In the genomic region with DNA sequence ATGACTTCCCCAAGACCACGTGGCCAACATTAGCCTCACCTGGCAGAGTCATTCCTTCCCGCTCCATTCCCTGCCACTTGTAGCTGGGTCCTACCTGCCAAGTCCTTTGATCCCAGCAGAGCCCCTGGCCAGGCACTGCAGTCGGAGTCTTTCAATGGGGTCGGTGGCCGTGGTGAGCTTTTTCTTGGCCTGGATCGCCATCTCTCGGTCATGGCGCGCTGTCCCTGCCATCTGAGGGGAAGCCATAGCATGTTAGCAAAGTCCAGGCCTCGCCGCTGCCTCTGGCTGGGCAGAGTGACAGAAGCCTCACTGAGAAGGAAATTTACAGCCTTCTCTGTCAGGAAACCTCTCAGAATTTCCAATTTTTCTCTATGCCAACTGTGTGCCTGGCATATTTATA, we compare ENCODE assay signal across 17 cellular contexts. TPM values are rescaled to one million over a fixed set of nuclear protein-coding genes. Genes with fewer than 3 reads are reported as not detected.
DNase-seq lines count a peak whose midpoint lies in the region; ATAC-seq and TF ChIP-seq lines count a peak whose summit lies in the region.
"Had no signal": no experiment of that assay in that cellular context is flagged by ENCODE, and none has a peak within 500 bp of the region (broad histone marks: within the 10 kb centered on the region; RNA-seq: fewer than 3 reads in every experiment).

No MANE protein-coding gene starts in this region.

- ATAC-seq in GM23338 (peak; percentile 63), SK-N-SH treated with all-trans-retinoic acid at 6 μM for 48 hours (peak; percentile 21; the same call in 1 of the 3 replicates), GM18868 (IDR thresholded peaks at IDR 0.05; ENCODE audit: unreplicated experiment) (no peak)

- H3K79me2 ChIP-seq in GM23338 (replicated peaks; ENCODE audit: insufficient read depth) = no peaks in the 10 kb centered on the region

- DNase-seq in AG04449 (ENCODE audit: low read depth, low spot score) (no peak), GM23338 (ENCODE audit: low spot score) (peak; percentile 50), iPS-NIHi7 (ENCODE audit: extremely low spot score) (peak; percentile 58), SW 1271 (lab: John Stamatoyannopoulos, UW) (no peak), uterus (no peak), GM13976 (ENCODE audit: low spot score) (no peak)
- DNase-seq: activated CD4-positive, alpha-beta memory T cell treated with anti-CD3 and anti-CD28 coated beads for 36 hours; DMS79; kidney glomerular epithelial cell; MV-4-11; NCI-H226; stimulated activated CD4-positive, alpha-beta T cell treated with anti-CD3 and anti-CD28 coated beads, Interleukin-4, amount 100 ng/mL, for 1 hour; T1000 had no signal

- H2AFZ ChIP-seq in GM23338 = no peak overlapping the region

- peaks cover 6% of the 10 kb centered on the region; the same call in 1 of the 3 replicates for H3K9me3 Mint-ChIP-seq in GM23338

- CTCF ChIA-PET in AG04449 (lab: Yijun Ruan, JAX) = interaction anchor here (1.0 to 2.2 kb wide), 4 partner anchors 110 to 300 kb away, joined by 3 to 21 read pairs (median 8); no protein-coding TSS in a partner anchor

- H3K9me3 ChIP-seq in uterus = no peaks in the 10 kb centered on the region
- H3K9me3 ChIP-seq: vagina had no signal

- H3K4me3 Mint-ChIP-seq in GM23338 = no peak overlapping the region
- H3K4me3 Mint-ChIP-seq: activated CD4-positive, alpha-beta memory T cell treated with anti-CD3 and anti-CD28 coated beads for 36 hours had no signal

- H3K9me2 ChIP-seq in GM23338 (ENCODE audit: insufficient read depth) = peaks cover 4% of the 10 kb centered on the region; the same call in 1 of the 2 replicates

- H3K4me2 ChIP-seq in GM23338 = no peak overlapping the region

- H3K4me3 ChIP-seq in AG04449 (ENCODE audit: low read depth, low read length) (no peak overlapping the region), GM23338 (no peak overlapping the region), uterus (no peak overlapping the region)
- H3K4me3 ChIP-seq: vagina had no signal

- POLR2A ChIA-PET in AG04449 (lab: Yijun Ruan, JAX) = no interaction called here

- no peak for TF ChIP-seq POLR2A in uterus (IDR thresholded peaks at IDR 0.05)

- TF ChIP-seq CTCF in AG04449 (IDR thresholded peaks at IDR 0.05; ENCODE audit: insufficient read depth, low read length, missing control alignments) (peak; percentile 36), GM23338 (conservative IDR thresholded peaks at IDR 0.05; ENCODE audit: low read depth in 2 of 2) (peak; percentile 45 to 73), uterus (IDR thresholded peaks at IDR 0.05) (no peak), GM13976 (IDR thresholded peaks at IDR 0.05; ENCODE audit: borderline replicate concordance, control extremely low read depth, extremely low read depth, insufficient read depth, missing control alignments) (no peak)

- no peaks in the 10 kb centered on the region for H3K36me3 ChIP-seq in GM23338 (ENCODE audit: insufficient read depth)
- no peaks in the 10 kb centered on the region for H3K36me3 ChIP-seq in uterus
- H3K36me3 ChIP-seq: vagina had no signal

- no peaks in the 10 kb centered on the region for H4K20me1 ChIP-seq in GM23338 (replicated peaks; ENCODE audit: insufficient read depth)

- H3K4me1 ChIP-seq in GM23338 (ENCODE audit: insufficient read depth) (no peaks in the 10 kb centered on the region), uterus (peaks cover 0 to 3% of the 10 kb centered on the region in 2 donors)

- H3K27me3 ChIP-seq in GM23338 (ENCODE audit: insufficient read depth) = peaks cover 23% of the 10 kb centered on the region
- H3K27me3 ChIP-seq in uterus = no peaks in the 10 kb centered on the region
- H3K27me3 ChIP-seq: vagina had no signal

- in situ Hi-C loops in GM13976 (cut with MboI; ENCODE audit: low sequenced_read_pairs, unreplicated experiment) = loop anchor here (10.0 kb wide), 2 partner anchors 146 to 826 kb away; no protein-coding TSS in a partner anchor

- no peak overlapping the region for H3K27ac Mint-ChIP-seq in GM23338
- H3K27ac Mint-ChIP-seq: activated CD4-positive, alpha-beta memory T cell treated with anti-CD3 and anti-CD28 coated beads for 36 hours had no signal

- peaks cover 5% of the 10 kb centered on the region; the same call in 2 of the 3 replicates for H3K4me1 Mint-ChIP-seq in GM23338

- intact Hi-C loops in uterus (cut with DNase I; ENCODE audit: low total_unique reads) = no loop called here

- H3K27ac ChIP-seq in GM23338 (ENCODE audit: low read depth) (no peak overlapping the region), uterus (no peak overlapping the region)
- H3K27ac ChIP-seq: vagina had no signal

- no peaks in the 10 kb centered on the region for H3K36me3 Mint-ChIP-seq in GM23338 (ENCODE audit: low read depth)

- H3F3A ChIP-seq in GM23338 (replicated peaks; ENCODE audit: low read depth) = no peaks in the 10 kb centered on the region

- H3K27me3 Mint-ChIP-seq in GM23338 (ENCODE audit: insufficient read depth, low read depth, poor library complexity) = peaks cover 22% of the 10 kb centered on the region
- H3K27me3 Mint-ChIP-seq: activated CD4-positive, alpha-beta memory T cell treated with anti-CD3 and anti-CD28 coated beads for 36 hours had no signal

TF ChIP-seq in GM23338, 12 proteins besides CTCF, POLR2A, EP300 and RAD21 (continues in another document):
- TF ChIP-seq ZNF331 (CRISPR knock-in tag; IDR thresholded peaks at IDR 0.05; ENCODE audit: low read depth) = no peak
- TF ChIP-seq, protein P1, sequence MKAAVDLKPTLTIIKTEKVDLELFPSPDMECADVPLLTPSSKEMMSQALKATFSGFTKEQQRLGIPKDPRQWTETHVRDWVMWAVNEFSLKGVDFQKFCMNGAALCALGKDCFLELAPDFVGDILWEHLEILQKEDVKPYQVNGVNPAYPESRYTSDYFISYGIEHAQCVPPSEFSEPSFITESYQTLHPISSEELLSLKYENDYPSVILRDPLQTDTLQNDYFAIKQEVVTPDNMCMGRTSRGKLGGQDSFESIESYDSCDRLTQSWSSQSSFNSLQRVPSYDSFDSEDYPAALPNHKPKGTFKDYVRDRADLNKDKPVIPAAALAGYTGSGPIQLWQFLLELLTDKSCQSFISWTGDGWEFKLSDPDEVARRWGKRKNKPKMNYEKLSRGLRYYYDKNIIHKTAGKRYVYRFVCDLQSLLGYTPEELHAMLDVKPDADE (IDR thresholded peaks at IDR 0.05) = no peak
- TF ChIP-seq JUNB (IDR thresholded peaks at IDR 0.05; ENCODE audit: unreplicated experiment) = no peak
- TF ChIP-seq STAT1 (IDR thresholded peaks at IDR 0.05; ENCODE audit: unreplicated experiment) = no peak
- TF ChIP-seq NANOG (IDR thresholded peaks at IDR 0.05; ENCODE audit: borderline replicate concordance) = no peak

TF ChIP-seq in SK-N-SH treated with all-trans-retinoic acid at 6 μM for 48 hours, 23 proteins besides CTCF, POLR2A, EP300 and RAD21 (continues in another document):
- no peak for TF ChIP-seq BACH2 (CRISPR knock-in tag; IDR thresholded peaks at IDR 0.05; ENCODE audit: borderline replicate concordance)
- TF ChIP-seq SNAI2 (CRISPR knock-in tag; IDR thresholded peaks at IDR 0.05) = no peak
- no peak for TF ChIP-seq ZFP3 (CRISPR knock-in tag; IDR thresholded peaks at IDR 0.05)
- TF ChIP-seq PATZ1 (CRISPR knock-in tag; IDR thresholded peaks at IDR 0.05; ENCODE audit: borderline replicate concordance) = no peak
- TF ChIP-seq, protein P2, sequence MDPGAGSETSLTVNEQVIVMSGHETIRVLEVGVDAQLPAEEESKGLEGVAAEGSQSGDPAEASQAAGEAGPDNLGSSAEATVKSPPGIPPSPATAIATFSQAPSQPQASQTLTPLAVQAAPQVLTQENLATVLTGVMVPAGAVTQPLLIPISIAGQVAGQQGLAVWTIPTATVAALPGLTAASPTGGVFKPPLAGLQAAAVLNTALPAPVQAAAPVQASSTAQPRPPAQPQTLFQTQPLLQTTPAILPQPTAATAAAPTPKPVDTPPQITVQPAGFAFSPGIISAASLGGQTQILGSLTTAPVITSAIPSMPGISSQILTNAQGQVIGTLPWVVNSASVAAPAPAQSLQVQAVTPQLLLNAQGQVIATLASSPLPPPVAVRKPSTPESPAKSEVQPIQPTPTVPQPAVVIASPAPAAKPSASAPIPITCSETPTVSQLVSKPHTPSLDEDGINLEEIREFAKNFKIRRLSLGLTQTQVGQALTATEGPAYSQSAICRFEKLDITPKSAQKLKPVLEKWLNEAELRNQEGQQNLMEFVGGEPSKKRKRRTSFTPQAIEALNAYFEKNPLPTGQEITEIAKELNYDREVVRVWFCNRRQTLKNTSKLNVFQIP (CRISPR knock-in tag; IDR thresholded peaks at IDR 0.05; ENCODE audit: borderline replicate concordance, low read depth) = no peak
- TF ChIP-seq RARB (CRISPR knock-in tag; IDR thresholded peaks at IDR 0.05) = no peak
- TF ChIP-seq ZC3H10 (CRISPR knock-in tag; IDR thresholded peaks at IDR 0.05) = no peak
- no peak for TF ChIP-seq ISL1 (CRISPR knock-in tag; IDR thresholded peaks at IDR 0.05)
- no peak for TF ChIP-seq ZFP30 (CRISPR knock-in tag; IDR thresholded peaks at IDR 0.05)
- TF ChIP-seq, protein P3, sequence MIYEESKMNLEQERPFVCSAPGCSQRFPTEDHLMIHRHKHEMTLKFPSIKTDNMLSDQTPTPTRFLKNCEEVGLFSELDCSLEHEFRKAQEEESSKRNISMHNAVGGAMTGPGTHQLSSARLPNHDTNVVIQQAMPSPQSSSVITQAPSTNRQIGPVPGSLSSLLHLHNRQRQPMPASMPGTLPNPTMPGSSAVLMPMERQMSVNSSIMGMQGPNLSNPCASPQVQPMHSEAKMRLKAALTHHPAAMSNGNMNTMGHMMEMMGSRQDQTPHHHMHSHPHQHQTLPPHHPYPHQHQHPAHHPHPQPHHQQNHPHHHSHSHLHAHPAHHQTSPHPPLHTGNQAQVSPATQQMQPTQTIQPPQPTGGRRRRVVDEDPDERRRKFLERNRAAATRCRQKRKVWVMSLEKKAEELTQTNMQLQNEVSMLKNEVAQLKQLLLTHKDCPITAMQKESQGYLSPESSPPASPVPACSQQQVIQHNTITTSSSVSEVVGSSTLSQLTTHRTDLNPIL (CRISPR knock-in tag; IDR thresholded peaks at IDR 0.05; ENCODE audit: low read depth) = no peak

RNA-seq across cellular contexts. Expression of gene CAPSL, which starts 17.5 kb away (rescaled TPM):
- total RNA-seq in GM23338 (2014; rRNA removed; shearing (Covaris generic)) = not detected in 2 replicates
- polyA plus RNA-seq in GM23338 (2016; fragmentation: Nextera tagmentation; extraction: Ambion mirVana) = 0.37 and 0.73 TPM in 2 replicates
- total RNA-seq in uterus = 1 to 10 TPM in 2 of 4 donors, not detected in 2; 1.5 to 7.7 TPM
- total RNA-seq: glomerular endothelial cell, vagina had no signal

Comparison
In these comparisons a context has a peak if more than half of its experiments do, and no peak if none do; other contexts are left out.
1. DNase-seq: peak in GM23338 (single experiment) and iPS-NIHi7 (single experiment); none in AG04449 (single experiment), SW 1271 (0 of 2), uterus (0 of 2) and GM13976 (single experiment).
2. CTCF ChIP-seq: peak in AG04449 (single experiment) and GM23338 (2 of 2); none in uterus (0 of 4) and GM13976 (single experiment).